ENCODE assay signal across 18 cellular contexts in the genomic region with DNA sequence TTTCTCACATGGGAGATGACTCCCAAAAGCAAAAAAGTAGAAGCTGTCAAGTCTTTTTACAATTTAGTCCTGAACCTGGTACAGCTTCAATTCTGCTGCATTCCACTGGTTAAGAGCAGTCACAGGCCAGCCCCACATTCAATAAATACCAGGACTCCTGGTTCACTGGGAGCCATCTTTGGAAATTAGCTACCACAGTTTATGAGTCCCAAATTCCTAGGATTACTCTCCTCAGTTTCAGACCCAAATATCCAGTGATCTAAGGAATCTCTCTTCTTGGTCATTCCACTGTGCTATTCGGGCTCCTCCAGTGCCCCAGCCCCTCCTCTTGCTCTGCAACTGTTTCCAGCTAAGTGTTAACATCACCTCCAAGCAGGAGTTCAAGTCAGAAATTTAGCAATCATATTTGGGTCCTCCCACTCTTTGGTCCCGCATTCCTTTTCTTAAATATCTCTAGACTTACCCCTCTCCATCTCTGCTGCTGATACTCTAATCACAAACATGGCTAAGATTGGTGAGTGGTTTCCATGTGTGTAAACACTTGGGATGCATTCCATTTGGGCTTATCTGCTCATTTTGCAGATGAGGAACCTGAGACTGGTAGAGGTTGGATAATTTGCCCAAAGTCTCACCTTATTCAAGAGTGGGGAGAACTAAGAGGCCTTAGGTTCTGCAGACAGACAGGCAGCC. TPM values are rescaled to one million over a fixed set of nuclear protein-coding genes. Genes with fewer than 3 reads are reported as not detected.
DNase-seq lines count a peak whose midpoint lies in the region; ATAC-seq and TF ChIP-seq lines count a peak whose summit lies in the region.
"Had no signal": no experiment of that assay in that cellular context is flagged by ENCODE, and none has a peak within 500 bp of the region (broad histone marks: within the 10 kb centered on the region; RNA-seq: fewer than 3 reads in every experiment).

No MANE protein-coding gene starts in this region.

- no peak overlapping the region for H4K8ac ChIP-seq in trophoblast cell (ENCODE audit: low read depth, low read length)

- no peak overlapping the region for H3K18ac ChIP-seq in trophoblast cell (ENCODE audit: low read length)

- H3K4me1 ChIP-seq in trophoblast cell (ENCODE audit: control insufficient read depth in 1 of 2, insufficient read depth in 2 of 2, low read length in 2 of 2), result peaks cover 0 to 8% of the 10 kb centered on the region in 2 experiments
- H3K4me1 ChIP-seq: left ventricle myocardium inferior had no signal

- no peak overlapping the region for H2AK5ac ChIP-seq in trophoblast cell (ENCODE audit: low read length)

- no peak overlapping the region for H3K14ac ChIP-seq in trophoblast cell (ENCODE audit: low read length)

- no peak overlapping the region for H2BK120ac ChIP-seq in trophoblast cell (ENCODE audit: insufficient read depth, low read length, poor library complexity)

- peak; percentile 95 for DNase-seq in EH (ENCODE audit: low read depth)
- DNase-seq in fibroblast of villous mesenchyme (ENCODE audit: low read depth), result peak; percentile 48
- DNase-seq in trophoblast cell, result peak; percentile 50 to 81
- DNase-seq in nucleus accumbens (lab: John Stamatoyannopoulos, UW), result no peak
- DNase-seq in SIG-M5 treated with dmso at 0.1 percent for 504 hours (lab: John Stamatoyannopoulos, UW; ENCODE audit: unreplicated experiment), result no peak
- DNase-seq: activated naive CD4-positive, alpha-beta T cell; dermis blood vessel endothelial cell; left ventricle myocardium inferior; NCI-H2029; NCI-H510A; small intestine; stimulated activated CD4-positive, alpha-beta T cell treated with anti-CD3 and anti-CD28 coated beads, Interleukin-4, amount 100 ng/mL, for 24 hours; substantia nigra had no signal

- H3K79me1 ChIP-seq in trophoblast cell (ENCODE audit: low read length), result peaks cover 2% of the 10 kb centered on the region

- peak; percentile 78 for ATAC-seq in SK-N-SH treated with all-trans-retinoic acid at 6 μM for 48 hours
- ATAC-seq in GM18519 (IDR thresholded peaks at IDR 0.05; ENCODE audit: low FRiP score, unreplicated experiment), result no peak
- no peak for ATAC-seq in GM19452 (IDR thresholded peaks at IDR 0.05; ENCODE audit: unreplicated experiment)

- no CpG with 5 or more reads among the region's 2 CpGs for WGBS in trophoblast cell (ENCODE audit: extremely low coverage, insufficient coverage, insufficient read length)

- peak overlapping the region; percentile 33 for H2AFZ ChIP-seq in trophoblast cell (ENCODE audit: insufficient read depth, low read length, poor library complexity)

- H3K79me2 ChIP-seq in trophoblast cell (ENCODE audit: control insufficient read depth, insufficient read depth, low read length, poor library complexity), result no peaks in the 10 kb centered on the region

- H3K27ac ChIP-seq in trophoblast cell (ENCODE audit: low read depth, low read length), result peak overlapping the region; percentile 59
- H3K27ac ChIP-seq: C4-2B, epithelial cell of prostate, left ventricle myocardium inferior had no signal

- no peaks in the 10 kb centered on the region for H3K9me3 ChIP-seq in trophoblast cell (ENCODE audit: insufficient read depth, low read depth, low read length)
- H3K9me3 ChIP-seq: left ventricle myocardium inferior had no signal

- H3K4me3 ChIP-seq in fibroblast of villous mesenchyme (ENCODE audit: low read depth, low read length) (no peak overlapping the region), trophoblast cell (ENCODE audit: low read depth, low read length) (no peak overlapping the region)
- H3K4me3 ChIP-seq: left ventricle myocardium inferior had no signal

- H3K27me3 ChIP-seq in trophoblast cell (ENCODE audit: insufficient read depth, low read length), result no peaks in the 10 kb centered on the region

- no peaks in the 10 kb centered on the region for H3K36me3 ChIP-seq in trophoblast cell (ENCODE audit: control insufficient read depth in 1 of 2, insufficient read depth in 2 of 2, low read length in 2 of 2)
- H3K36me3 ChIP-seq: left ventricle myocardium inferior had no signal

- H3K4ac ChIP-seq in trophoblast cell (ENCODE audit: low read depth, low read length), result no peak overlapping the region

- no peak overlapping the region for H4K12ac ChIP-seq in trophoblast cell (ENCODE audit: low read depth, low read length)

- no peak overlapping the region for H3K9ac ChIP-seq in trophoblast cell (ENCODE audit: low read length)

- H3K4me2 ChIP-seq in trophoblast cell (ENCODE audit: low read length), result no peak overlapping the region

- no peak for TF ChIP-seq CTCF in fibroblast of villous mesenchyme (IDR thresholded peaks at IDR 0.05; ENCODE audit: insufficient read depth, low read depth, low read length)

- no peak overlapping the region for H2BK12ac ChIP-seq in trophoblast cell (ENCODE audit: low read length)

- no peak overlapping the region for H2BK5ac ChIP-seq in trophoblast cell (ENCODE audit: low read depth, low read length, poor library complexity)

- H4K91ac ChIP-seq in trophoblast cell (ENCODE audit: low read depth, low read length), result no peak overlapping the region

- H3K23ac ChIP-seq in trophoblast cell (ENCODE audit: low read length), result no peak overlapping the region

TF ChIP-seq in SK-N-SH treated with all-trans-retinoic acid at 6 μM for 48 hours, 23 proteins besides CTCF, POLR2A, EP300 and RAD21:
- no peak for TF ChIP-seq PPARA (CRISPR knock-in tag; IDR thresholded peaks at IDR 0.05; ENCODE audit: borderline replicate concordance)
TF ChIP-seq in SK-N-SH treated with all-trans-retinoic acid at 6 μM for 48 hours: peak in this region for 0.

RNA-seq across cellular contexts. Expression of gene WIPF2, which starts 9.6 kb away (rescaled TPM):
- 6.1 and 11.2 TPM in 2 replicates for total RNA-seq in fibroblast of villous mesenchyme
- 31.9 and 33.3 TPM in 2 replicates for polyA plus RNA-seq in trophoblast cell (2013)

RNA-seq across cellular contexts. Expression of gene RAPGEFL1, which starts 32.3 kb away (rescaled TPM):
- 2.2 and 2.6 TPM in 2 replicates for total RNA-seq in fibroblast of villous mesenchyme
- 2.8 and 3.0 TPM in 2 replicates for polyA plus RNA-seq in trophoblast cell (2013)

Comparison
In these comparisons a context has a peak if more than half of its experiments do, and no peak if none do; other contexts are left out.
1. DNase-seq: peak in EH (single experiment), fibroblast of villous mesenchyme (single experiment) and trophoblast cell (2 of 2); none in nucleus accumbens (0 of 56) and SIG-M5 treated with dmso at 0.1 percent for 504 hours (single experiment).